In genomic region chr11:35723493-35724284, GRCh38 we compare ENCODE assay signal across 12 cellular contexts.
DNase-seq lines count a peak whose midpoint lies in the region; ATAC-seq and TF ChIP-seq lines count a peak whose summit lies in the region.
"Had no signal": no experiment of that assay in that cellular context is flagged by ENCODE, and none has a peak within 500 bp of the region (broad histone marks: within the 10 kb centered on the region; RNA-seq: fewer than 3 reads in every experiment).

No MANE protein-coding gene starts in this region.

- no peak for TF ChIP-seq EP300 in transverse colon (IDR thresholded peaks at IDR 0.05; ENCODE audit: low read depth)

- peaks cover 40% of the 10 kb centered on the region; the same call in 1 of the 2 replicates for H4K20me1 ChIP-seq in PC-9 (ENCODE audit: insufficient read depth)

- peaks cover 65% of the 10 kb centered on the region for H3K79me2 ChIP-seq in PC-9 (ENCODE audit: low read depth)

- H3K4me1 ChIP-seq in PC-9 (replicated peaks; ENCODE audit: insufficient read depth) (0 out of 2 replicates have a peak, but pooled peaks cover 9% of the 10 kb centered on the region), foreskin keratinocyte (no peaks in the 10 kb centered on the region), transverse colon (peaks cover 0 to 9% (median 2%) of the 10 kb centered on the region in 4 donors)

- intact Hi-C loops in PC-9 (cut with micrococcal nuclease; ENCODE audit: unreplicated experiment) (no loop called here), transverse colon (cut with DNase I; ENCODE audit: low total_unique reads) (no loop called here)

- H3K9me2 ChIP-seq in PC-9 (ENCODE audit: insufficient read depth) = no peaks in the 10 kb centered on the region

- POLR2A ChIA-PET in PC-9 (lab: Charles Lee; ENCODE audit: unreplicated experiment) = no interaction called here

- peak; percentile 5 for DNase-seq in GM03348 (ENCODE audit: low spot score)
- no peak for DNase-seq in PC-9
- peak; percentile 32 to 52 for DNase-seq in foreskin keratinocyte
- no peak for DNase-seq in transverse colon
- no peak for DNase-seq in stimulated activated CD4-positive, alpha-beta T cell treated with anti-CD3 and anti-CD28 coated beads, Interleukin-4, amount 100 ng/mL, for 24 hours
- no peak for DNase-seq in DMS53 treated with DMSO at 0.1 percent for 48 hours (lab: John Stamatoyannopoulos, UW; ENCODE audit: unreplicated experiment)
- DNase-seq in NCI-H2029 (lab: John Stamatoyannopoulos, UW) = no peak
- DNase-seq: heart left ventricle, MG63, NCI-H446, psoas muscle had no signal

- no peaks in the 10 kb centered on the region for H3K9me3 ChIP-seq in PC-9 (ENCODE audit: insufficient read depth, low read depth)
- no peaks in the 10 kb centered on the region for H3K9me3 ChIP-seq in transverse colon
- H3K9me3 ChIP-seq: heart left ventricle, MG63, psoas muscle had no signal

- CTCF ChIA-PET in PC-9 (lab: Charles Lee) = no interaction called here

- TF ChIP-seq POLR2A in transverse colon (IDR thresholded peaks at IDR 0.05) = no peak

- TF ChIP-seq CTCF in PC-9 (conservative IDR thresholded peaks at IDR 0.05) (no peak), foreskin keratinocyte (conservative IDR thresholded peaks at IDR 0.05) (no peak), transverse colon (IDR thresholded peaks at IDR 0.05) (no peak)

- H3F3A ChIP-seq in PC-9 (ENCODE audit: insufficient read depth, low read depth) = peaks cover 8% of the 10 kb centered on the region; the same call in 1 of the 2 replicates

- no TSS peak for BruUV-seq in PC-9 (replicated peaks; lab: Mats Ljungman, UMichigan)

- WGBS in transverse colon (ENCODE audit: low coverage in 1 of 2), 2 donors = 95 to 97% methylated on average over 3 of the region's 3 CpGs

- peak; percentile 64 for ATAC-seq in HG02678 (IDR thresholded peaks at IDR 0.05; ENCODE audit: unreplicated experiment)
- ATAC-seq in foreskin keratinocyte = peak; percentile 67

- H3K27me3 ChIP-seq in PC-9 (ENCODE audit: insufficient read depth, low read depth) (no peaks in the 10 kb centered on the region), foreskin keratinocyte (no peaks in the 10 kb centered on the region), transverse colon (no peaks in the 10 kb centered on the region)
- H3K27me3 ChIP-seq: heart left ventricle, MG63 had no signal

- H3K36me3 ChIP-seq in PC-9 (ENCODE audit: low read depth) (peaks cover 35% of the 10 kb centered on the region), transverse colon (peaks cover 0 to 16% (median 0%) of the 10 kb centered on the region in 4 donors)

- no peak overlapping the region for H2AFZ ChIP-seq in PC-9

- in situ Hi-C loops in transverse colon (cut with MboI; ENCODE audit: low pct_ligation_motif_present in 1 of 4, low pct_unique_long_range_greater_than_20kb in 1 of 4, low sequenced_read_pairs in 3 of 4) = no loop called here

- H3K4me2 ChIP-seq in PC-9 = no peak overlapping the region

- H3K4me3 ChIP-seq in PC-9 (no peak overlapping the region), transverse colon (no peak overlapping the region)
- H3K4me3 ChIP-seq: heart left ventricle, MG63, psoas muscle had no signal

- peak overlapping the region; percentile 49 for H3K27ac ChIP-seq in PC-9
- no peak overlapping the region for H3K27ac ChIP-seq in foreskin keratinocyte
- H3K27ac ChIP-seq in transverse colon = no peak overlapping the region
- H3K27ac ChIP-seq: heart left ventricle, psoas muscle had no signal

Comparison
In these comparisons a context has a peak if more than half of its experiments do, and no peak if none do; other contexts are left out.
1. DNase-seq: peak in GM03348 (single experiment) and foreskin keratinocyte (2 of 2); none in PC-9 (0 of 2), transverse colon (single experiment), stimulated activated CD4-positive, alpha-beta T cell treated with anti-CD3 and anti-CD28 coated beads, Interleukin-4, amount 100 ng/mL, for 24 hours (single experiment), DMS53 treated with DMSO at 0.1 percent for 48 hours (single experiment) and NCI-H2029 (single experiment).